Comparison of ENCODE assay signal across 9 cellular contexts in the genomic region with DNA sequence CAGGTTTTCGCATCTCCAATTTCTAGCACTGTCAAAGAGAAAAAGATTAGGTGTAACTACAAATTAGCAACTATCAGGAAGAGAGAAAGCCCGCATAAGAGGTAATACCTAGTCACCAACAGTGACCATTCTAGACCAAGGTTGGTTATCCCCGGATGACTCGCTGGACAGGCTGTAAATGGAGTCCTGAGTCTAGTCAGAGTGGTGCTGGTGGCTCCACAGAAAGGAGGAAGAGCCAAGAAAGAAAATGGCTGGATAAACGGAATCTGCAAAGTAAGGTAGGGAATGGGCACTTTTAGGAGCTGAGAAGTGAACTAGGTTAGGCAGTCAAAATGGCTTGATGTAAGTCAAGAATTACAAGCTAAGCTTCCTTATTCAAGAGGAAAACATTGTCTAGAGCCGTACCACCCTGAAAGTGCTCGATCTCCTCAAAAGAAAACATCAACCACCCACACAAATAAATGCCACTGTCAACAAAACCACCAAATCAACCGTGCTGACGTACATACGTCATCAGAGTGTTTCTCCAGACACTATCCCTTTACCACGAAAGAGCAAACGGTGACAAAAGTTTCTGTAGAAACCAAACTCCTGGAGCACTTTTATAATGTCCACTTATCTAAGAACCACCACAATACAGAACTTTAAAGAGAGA. TPM values are rescaled to one million over a fixed set of nuclear protein-coding genes. Genes with fewer than 3 reads are reported as not detected.
DNase-seq lines count a peak whose midpoint lies in the region; ATAC-seq, FAIRE-seq and TF ChIP-seq lines count a peak whose summit lies in the region.
"Had no signal": no experiment of that assay in that cellular context is flagged by ENCODE, and none has a peak within 500 bp of the region (broad histone marks: within the 10 kb centered on the region; RNA-seq: fewer than 3 reads in every experiment).

No MANE protein-coding gene starts in this region.

- H3K27ac Mint-ChIP-seq in activated T-cell treated with anti-CD3 and anti-CD28 coated beads, Interleukin-2, amount 50 U/mL, for 24 hours = peak overlapping the region; percentile 97
- H3K27ac Mint-ChIP-seq in activated B cell treated with CpG ODN at 0.5 μM for 24 hours = peak overlapping the region; percentile 89

- H3K27me3 Mint-ChIP-seq in activated T-cell treated with anti-CD3 and anti-CD28 coated beads, Interleukin-2, amount 50 U/mL, for 24 hours = no peaks in the 10 kb centered on the region
- no peaks in the 10 kb centered on the region for H3K27me3 Mint-ChIP-seq in activated B cell treated with CpG ODN at 0.5 μM for 24 hours

- intact Hi-C loops in activated B cell treated with CpG ODN at 0.5 μM for 24 hours (cut with micrococcal nuclease) (no loop called here), spleen (cut with DNase I; ENCODE audit: low total_unique reads) (no loop called here)

- H3K36me3 Mint-ChIP-seq in activated T-cell treated with anti-CD3 and anti-CD28 coated beads, Interleukin-2, amount 50 U/mL, for 24 hours (ENCODE audit: low read depth) = peaks cover 58% of the 10 kb centered on the region
- H3K36me3 Mint-ChIP-seq in activated B cell treated with CpG ODN at 0.5 μM for 24 hours (ENCODE audit: low read depth) = peaks cover 18% of the 10 kb centered on the region

- H3K36me3 ChIP-seq in spleen = no peaks in the 10 kb centered on the region

- no peaks in the 10 kb centered on the region for H3K9me3 Mint-ChIP-seq in activated T-cell treated with anti-CD3 and anti-CD28 coated beads, Interleukin-2, amount 50 U/mL, for 24 hours
- no peaks in the 10 kb centered on the region for H3K9me3 Mint-ChIP-seq in activated B cell treated with CpG ODN at 0.5 μM for 24 hours

- no peak for TF ChIP-seq POLR2A in spleen (IDR thresholded peaks at IDR 0.05)

- H3K4me3 ChIP-seq in foreskin fibroblast (ENCODE audit: low read depth in 1 of 2, low read length in 2 of 2) (peak overlapping the region; percentile 73 to 96), spleen (peak overlapping the region; percentile 75 to 99 (median 90))

- FAIRE-seq in GM19239 (lab: Jason Lieb, UNC) = no peak

- DNase-seq in activated T-cell treated with anti-CD3 and anti-CD28 coated beads, Interleukin-2, amount 50 U/mL, for 24 hours = no peak
- DNase-seq in activated T-cell treated with anti-CD3 and anti-CD28 coated beads, Interleukin-2, amount 50 U/mL, for 1 hour = no peak
- no peak for DNase-seq in activated B cell treated with CpG ODN at 0.5 μM for 24 hours
- peak in 1 of 2 donors; percentile 45 for DNase-seq in foreskin fibroblast
- no peak for DNase-seq in spleen
- no peak for DNase-seq in GM19239 (ENCODE audit: insufficient read length, low spot score)
- no peak for DNase-seq in epidermal melanocyte (ENCODE audit: insufficient read length, low spot score)

- peaks cover 56% of the 10 kb centered on the region for H3K4me1 Mint-ChIP-seq in activated T-cell treated with anti-CD3 and anti-CD28 coated beads, Interleukin-2, amount 50 U/mL, for 24 hours (ENCODE audit: low read depth)
- H3K4me1 Mint-ChIP-seq in activated B cell treated with CpG ODN at 0.5 μM for 24 hours = peaks cover 52% of the 10 kb centered on the region

- ATAC-seq in activated B cell treated with CpG ODN at 0.5 μM for 24 hours (ENCODE audit: low read depth) = no peak
- ATAC-seq in GM21737 (IDR thresholded peaks at IDR 0.05; ENCODE audit: unreplicated experiment) = no peak

- peak overlapping the region in 7 of 8 donors; percentile 90 to 99 (median 93) for H3K27ac ChIP-seq in spleen

- peaks cover 24 to 69% (median 58%) of the 10 kb centered on the region in 6 donors for H3K4me1 ChIP-seq in spleen

- TF ChIP-seq CTCF in activated B cell treated with CpG ODN at 0.5 μM for 24 hours (IDR thresholded peaks at IDR 0.05) = no peak
- no peak for TF ChIP-seq CTCF in foreskin fibroblast (IDR thresholded peaks at IDR 0.05; ENCODE audit: low read depth, low read length)
- TF ChIP-seq CTCF in spleen (IDR thresholded peaks at IDR 0.05 in 8 of 11, conservative IDR thresholded peaks at IDR 0.05 in 3 of 11) = no peak

- H3K4me3 Mint-ChIP-seq in activated T-cell treated with anti-CD3 and anti-CD28 coated beads, Interleukin-2, amount 50 U/mL, for 24 hours = peak overlapping the region; percentile 96
- H3K4me3 Mint-ChIP-seq in activated B cell treated with CpG ODN at 0.5 μM for 24 hours = peak overlapping the region; percentile 89

- POLR2A ChIA-PET in activated B cell treated with CpG ODN at 0.5 μM for 24 hours (lab: Charles Lee) = interaction anchor here (0.6 kb wide), 1 partner anchor 54 kb away, joined by 3 read pairs; no protein-coding TSS in a partner anchor

- H3K9me3 ChIP-seq in spleen = no peaks in the 10 kb centered on the region

- H3K27me3 ChIP-seq in spleen (replicated peaks in 1 of 7) = no peaks in the 10 kb centered on the region

- CTCF ChIA-PET in activated B cell treated with CpG ODN at 0.5 μM for 24 hours (lab: Charles Lee) = interaction anchor here (1.1 kb wide), 1 partner anchor 154 kb away, joined by 4 read pairs; no protein-coding TSS in a partner anchor

- WGBS in spleen, 5 donors = 32 to 45% (median 42%) methylated on average over 12 of the region's 12 CpGs

RNA-seq across cellular contexts. Expression of a gene that starts 2.2 kb away (rescaled TPM):
- total RNA-seq in activated B cell treated with CpG ODN at 0.5 μM for 24 hours = 99.9 and 101 TPM in 2 replicates
- 100 to 1,000 TPM in 1 of 7 donors, 10 to 100 TPM in 6; 54.6 to 123 (median 72.7) TPM for total RNA-seq in spleen
- polyA plus RNA-seq in spleen = 10 to 100 TPM; 17.1 to 24.7 (median 24.2) TPM

RNA-seq across cellular contexts. Expression of a gene that starts 28.3 kb away (rescaled TPM):
- total RNA-seq in activated B cell treated with CpG ODN at 0.5 μM for 24 hours (13.8 and 18.7 TPM in 2 replicates), spleen (10 to 100 TPM in 5 of 7 donors, 1 to 10 TPM in 2; 5.7 to 23.7 (median 13.5) TPM)
- 1 to 10 TPM; 4.0 to 6.1 (median 5.1) TPM for polyA plus RNA-seq in spleen

RNA-seq across cellular contexts. Expression of a gene that starts 51.5 kb away (rescaled TPM):
- 6.9 and 8.0 TPM in 2 replicates for total RNA-seq in activated B cell treated with CpG ODN at 0.5 μM for 24 hours
- 10 to 100 TPM in 2 of 7 donors, 1 to 10 TPM in 5; 4.8 to 20.1 (median 7.5) TPM for total RNA-seq in spleen
- polyA plus RNA-seq in spleen = 10 to 100 TPM in 2 of 3 donors, 1 to 10 TPM in 1; 9.5 to 15.1 (median 14.7) TPM
- total RNA-seq: glomerular endothelial cell had no signal
